Comparison of ENCODE assay signal across 1 cellular context in the genomic region with DNA sequence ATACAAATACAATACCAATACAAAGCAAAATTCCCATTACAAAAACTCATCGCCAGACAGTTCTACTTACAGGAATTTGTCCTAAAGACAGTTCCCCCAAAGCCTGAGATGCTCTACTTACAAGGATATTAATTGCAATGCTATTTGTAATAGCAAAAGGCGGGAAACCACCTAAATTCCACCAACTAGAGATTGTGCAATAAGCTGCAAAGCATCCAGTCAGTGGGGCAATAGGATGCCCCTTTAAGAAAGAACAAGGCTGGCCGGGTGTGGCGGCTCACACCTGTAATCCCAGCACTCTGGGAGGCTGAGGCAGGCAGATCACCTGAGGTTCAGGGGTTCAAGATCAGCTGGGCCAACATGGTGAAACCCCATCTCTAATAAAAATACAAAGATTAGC.
A peak's percentile ranks its signal among the peaks of the same experiment; 100 is the strongest.
TF ChIP-seq lines count a peak whose summit lies in the region.

No MANE protein-coding gene starts in this region.

TF ChIP-seq in H1, 55 proteins besides CTCF, POLR2A, EP300 and RAD21:
- TF ChIP-seq CEBPB (IDR thresholded peaks at IDR 0.05; ENCODE audit: low read depth, low read length) (peak; percentile 79), NANOG (IDR thresholded peaks at IDR 0.05; ENCODE audit: insufficient read depth, low read depth, low read length, poor library complexity, severe bottlenecking) (no peak)
